ENCODE assay signal across 10 cellular contexts in genomic region chr6:108897371-108897770, GRCh38. TPM values are rescaled to one million over a fixed set of nuclear protein-coding genes. Genes with fewer than 3 reads are reported as not detected.
DNase-seq lines count a peak whose midpoint lies in the region; ATAC-seq, FAIRE-seq and TF ChIP-seq lines count a peak whose summit lies in the region.
"Had no signal": no experiment of that assay in that cellular context is flagged by ENCODE, and none has a peak within 500 bp of the region (broad histone marks: within the 10 kb centered on the region; RNA-seq: fewer than 3 reads in every experiment).

No MANE protein-coding gene starts in this region.

- no peaks in the 10 kb centered on the region; the same call in 1 of the 2 replicates for H3K9me1 ChIP-seq in IMR-90 (ENCODE audit: insufficient read depth, low read length)

- peak; percentile 21 for DNase-seq in ACHN
- DNase-seq in IMR-90 = peak; percentile 28
- DNase-seq in SJCRH30 = peak; percentile 31 to 50
- DNase-seq in right atrium auricular region (ENCODE audit: low spot score) = no peak
- no peak for DNase-seq in caudate nucleus (lab: John Stamatoyannopoulos, UW)
- no peak for DNase-seq in cerebellum (ENCODE audit: low spot score)
- DNase-seq in GM12891 (ENCODE audit: insufficient read length, low spot score) = no peak
- DNase-seq: activated B cell treated with CpG ODN at 0.5 μM for 24 hours; CD8-positive, alpha-beta T cell had no signal

- H3K79me1 ChIP-seq in IMR-90 (ENCODE audit: low read depth in 1 of 2, low read length in 2 of 2) = no peaks in the 10 kb centered on the region

- no peak overlapping the region; the same call in 1 of the 2 replicates for H4K91ac ChIP-seq in IMR-90 (ENCODE audit: insufficient read depth, low read depth, low read length)

- peak overlapping the region; percentile 67 for H3K4ac ChIP-seq in IMR-90 (ENCODE audit: low read depth, low read length)

- peak overlapping the region; percentile 83; the same call in 1 of the 2 replicates for H2BK20ac ChIP-seq in IMR-90 (ENCODE audit: low read depth, low read length)

- FAIRE-seq in GM12891 (lab: Jason Lieb, UNC) = no peak

- TF ChIP-seq CTCF in IMR-90 (conservative IDR thresholded peaks at IDR 0.05; ENCODE audit: low read depth, low read length) (no peak), right atrium auricular region (IDR thresholded peaks at IDR 0.05) (no peak)

- H3K18ac ChIP-seq in IMR-90 (ENCODE audit: low read depth, low read length) = peak overlapping the region; percentile 92

- dilution Hi-C loops in IMR-90 (cut with HindIII; ENCODE audit: low sequenced_read_pairs, unreplicated experiment) = no loop called here

- no peak overlapping the region for H3K9ac ChIP-seq in IMR-90 (ENCODE audit: low read depth, low read length)

- H3K9me3 ChIP-seq in IMR-90 (ENCODE audit: control insufficient read depth, insufficient read depth, low read length) = no peaks in the 10 kb centered on the region
- H3K9me3 ChIP-seq in SJCRH30 (replicated peaks) = no peaks in the 10 kb centered on the region
- no peaks in the 10 kb centered on the region for H3K9me3 ChIP-seq in right atrium auricular region

- H3K4me3 ChIP-seq in IMR-90 (ENCODE audit: insufficient read depth, low read depth, low read length) (no peak overlapping the region), SJCRH30 (no peak overlapping the region), right atrium auricular region (no peak overlapping the region)

- peak overlapping the region; percentile 92 for H2BK5ac ChIP-seq in IMR-90 (ENCODE audit: low read depth, low read length, poor library complexity, severe bottlenecking)

- H3K23ac ChIP-seq in IMR-90 (ENCODE audit: low read depth, low read length) = no peak overlapping the region; the same call in 1 of the 2 replicates

- peak overlapping the region; percentile 81; the same call in 1 of the 2 replicates for H3K14ac ChIP-seq in IMR-90 (replicated peaks; ENCODE audit: low read depth, low read length)

- peaks cover 14% of the 10 kb centered on the region for H3K4me1 ChIP-seq in IMR-90 (ENCODE audit: control insufficient read depth, insufficient read depth, low read length)
- H3K4me1 ChIP-seq in SJCRH30 = peaks cover 8% of the 10 kb centered on the region; the same call in 1 of the 2 replicates
- H3K4me1 ChIP-seq in right atrium auricular region = peaks cover 0 to 41% of the 10 kb centered on the region in 2 donors

- WGBS in IMR-90 (ENCODE audit: extremely low coverage in 2 of 2, insufficient read length in 1 of 2), 2 experiments = no CpG with 5 or more reads among the region's 1 CpG

- POLR2A ChIA-PET in IMR-90 (lab: Charles Lee; ENCODE audit: unreplicated experiment) = no interaction called here

- in situ Hi-C loops in ACHN (cut with HindIII; ENCODE audit: low pct_ligation_motif_present, low pct_unique_long_range_greater_than_20kb, low sequenced_read_pairs) (no loop called here), IMR-90 (cut with MboI; ENCODE audit: low sequenced_read_pairs) (no loop called here)

- TF ChIP-seq POLR2A in IMR-90 (IDR thresholded peaks at IDR 0.05; ENCODE audit: low read depth, low read length) (no peak), GM12891 (IDR thresholded peaks at IDR 0.05; ENCODE audit: low read depth, low read length) (no peak)

- no peak overlapping the region for H3K4me2 ChIP-seq in IMR-90 (ENCODE audit: low read depth, low read length)

- peak overlapping the region; percentile 84 for H4K5ac ChIP-seq in IMR-90 (ENCODE audit: low read depth, low read length)

- no peak overlapping the region for H2AFZ ChIP-seq in IMR-90 (replicated peaks; ENCODE audit: low read length, poor library complexity)

- H3K36me3 ChIP-seq in IMR-90 (ENCODE audit: control insufficient read depth, insufficient read depth, low read length) (no peaks in the 10 kb centered on the region), SJCRH30 (no peaks in the 10 kb centered on the region), right atrium auricular region (no peaks in the 10 kb centered on the region)

- ATAC-seq in IMR-90 (ENCODE audit: low read depth) (peak; percentile 47; the same call in 1 of the 2 replicates), HG02610 (IDR thresholded peaks at IDR 0.05; ENCODE audit: unreplicated experiment) (no peak)
- ATAC-seq: CD8-positive, alpha-beta T cell had no signal

- peak overlapping the region; percentile 8 for H2AK9ac ChIP-seq in IMR-90 (replicated peaks; ENCODE audit: low read depth, low read length, poor library complexity)

- CTCF ChIA-PET in IMR-90 (lab: Yijun Ruan, JAX) = no interaction called here

- no peak overlapping the region for H3K56ac ChIP-seq in IMR-90 (ENCODE audit: extremely low read depth, insufficient read depth, low read length)

- H4K8ac ChIP-seq in IMR-90 (ENCODE audit: low read depth in 2 of 2, low read length in 2 of 2) = peak overlapping the region; percentile 75 to 87; a peak in 3 of 4 replicates

- peak overlapping the region; percentile 10; the same call in 1 of the 2 replicates for H3K27ac ChIP-seq in IMR-90 (ENCODE audit: insufficient read depth, low read length)
- H3K27ac ChIP-seq in SJCRH30 = no peak overlapping the region
- peak overlapping the region; percentile 48 to 70 for H3K27ac ChIP-seq in right atrium auricular region
- H3K27ac ChIP-seq in caudate nucleus (ENCODE audit: low read depth, low read length) = no peak overlapping the region

- TF ChIP-seq RAD21 in IMR-90 (IDR thresholded peaks at IDR 0.05; ENCODE audit: low read length) = no peak

- H4K20me1 ChIP-seq in IMR-90 (ENCODE audit: insufficient read depth, low read length) = no peaks in the 10 kb centered on the region

- peak overlapping the region; percentile 19; the same call in 1 of the 3 replicates for H2BK15ac ChIP-seq in IMR-90 (ENCODE audit: low read depth, low read length)

- no TSS peak for BruUV-seq in IMR-90 (replicated peaks; lab: Mats Ljungman, UMichigan)

- H2BK120ac ChIP-seq in IMR-90 (ENCODE audit: low read depth, low read length) = peak overlapping the region; percentile 76

- no peaks in the 10 kb centered on the region for H3K27me3 ChIP-seq in IMR-90 (ENCODE audit: control insufficient read depth, insufficient read depth, low read length)
- H3K27me3 ChIP-seq in SJCRH30 = no peaks in the 10 kb centered on the region
- no peaks in the 10 kb centered on the region for H3K27me3 ChIP-seq in right atrium auricular region

- H2AK5ac ChIP-seq in IMR-90 (ENCODE audit: low read depth, low read length) = peak overlapping the region; percentile 86; the same call in 1 of the 2 replicates

- intact Hi-C loops in IMR-90 (cut with micrococcal nuclease) = loop anchor here (5.0 to 10.0 kb wide), 2 partner anchors 110 to 487 kb away; partner anchors contain the start of gene CD164

TF ChIP-seq in IMR-90, 13 proteins besides CTCF, POLR2A, EP300 and RAD21 (continues in another document):
- TF ChIP-seq MAFK (IDR thresholded peaks at IDR 0.05; ENCODE audit: low read depth, low read length) (no peak), MXI1 (IDR thresholded peaks at IDR 0.05; ENCODE audit: borderline replicate concordance, low read depth, low read length) (no peak), CEBPB (IDR thresholded peaks at IDR 0.05; ENCODE audit: low read depth, low read length) (no peak), CHD1 (IDR thresholded peaks at IDR 0.05; ENCODE audit: low read depth, low read length) (no peak), RFX5 (IDR thresholded peaks at IDR 0.05; ENCODE audit: low read depth, low read length) (no peak), FOS (IDR thresholded peaks at IDR 0.05; ENCODE audit: low read depth, low read length) (no peak), USF2 (IDR thresholded peaks at IDR 0.05; ENCODE audit: low read depth, low read length) (no peak), NFE2L2 (IDR thresholded peaks at IDR 0.05; ENCODE audit: low read depth, low read length) (no peak), SMC3 (IDR thresholded peaks at IDR 0.05; ENCODE audit: low read depth, low read length) (no peak), MAZ (IDR thresholded peaks at IDR 0.05; ENCODE audit: borderline replicate concordance, low read depth, low read length) (no peak)

TF ChIP-seq in GM12891, 5 proteins besides CTCF, POLR2A, EP300 and RAD21:
- no peak for TF ChIP-seq SPI1 (IDR thresholded peaks at IDR 0.05; ENCODE audit: low read depth, low read length)
- TF ChIP-seq POU2F2 (IDR thresholded peaks at IDR 0.05; ENCODE audit: low read depth, low read length) = no peak
- no peak for TF ChIP-seq TAF1 (IDR thresholded peaks at IDR 0.05; ENCODE audit: low read depth, low read length)
- no peak for TF ChIP-seq PAX5 (IDR thresholded peaks at IDR 0.05; ENCODE audit: insufficient read depth, low read length, severe bottlenecking)
- no peak for TF ChIP-seq POLR2AphosphoS5 (IDR thresholded peaks at IDR 0.05; ENCODE audit: low read depth, low read length)
TF ChIP-seq in GM12891: peak in this region for 0.

RNA-seq across cellular contexts. Expression of gene ARMC2, which starts 49.1 kb away (rescaled TPM):
- total RNA-seq in IMR-90 (2012; rRNA removed) (0.56 and 0.72 TPM in 2 replicates), right atrium auricular region (1 to 10 TPM; 5.3 to 5.5 TPM), cerebellum (22.7 TPM)
- polyA plus RNA-seq in IMR-90 (2012; rRNA removed) = 3.5 and 3.9 TPM in 2 replicates
- 0.78 and 1.5 TPM in 2 replicates for polyA plus RNA-seq in IMR-90 (2012; cell fraction: cytosol; rRNA removed)
- polyA plus RNA-seq in IMR-90 (2012; cell fraction: nucleus; rRNA removed; ENCODE audit: low replicate concordance) = 0.81 and 5.1 TPM in 2 replicates
- total RNA-seq in SJCRH30 (2014; rRNA removed; shearing (Covaris generic)) = 3.5 and 3.8 TPM in 2 replicates
- polyA plus RNA-seq in GM12891 (2012; ENCODE audit: low read depth, missing spikeins) = not detected

Comparison
In these comparisons a context has a peak if more than half of its experiments do, and no peak if none do; other contexts are left out.
1. DNase-seq: peak in ACHN (single experiment), IMR-90 (single experiment) and SJCRH30 (2 of 2); none in right atrium auricular region (single experiment), caudate nucleus (0 of 61), cerebellum (single experiment) and GM12891 (single experiment).
2. H3K27ac ChIP-seq: peak in IMR-90 (single experiment) and right atrium auricular region (2 of 2); none in SJCRH30 (single experiment) and caudate nucleus (single experiment).